9 cellular contexts compared by ENCODE assay signal in genomic region chr18:3803350-3803749, GRCh38.
"Had no signal": no experiment of that assay in that cellular context is flagged by ENCODE, and none has a peak within 500 bp of the region (broad histone marks: within the 10 kb centered on the region; RNA-seq: fewer than 3 reads in every experiment).

No MANE protein-coding gene starts in this region.

- H3K27ac ChIP-seq: GM23248, HL-60 had no signal

- DNase-seq: GM23248, GOT3, H7, HFFc6 had no signal

- H3K9me3 ChIP-seq: HAP-1 had no signal

- H3K4me3 ChIP-seq: GM23248, HAP-1, K562 had no signal

- H2AFZ ChIP-seq: GM23248 had no signal

- H3K9ac ChIP-seq: GM23248 had no signal

- H3K36me3 ChIP-seq: HAP-1 had no signal

- ATAC-seq: HCT116, HepG2, K562 had no signal
